ENCODE assay signal across 37 cellular contexts in genomic region chr19:54805665-54806515, GRCh38. TPM values are rescaled to one million over a fixed set of nuclear protein-coding genes. Genes with fewer than 3 reads are reported as not detected.
"Had no signal": no experiment of that assay in that cellular context is flagged by ENCODE, and none has a peak within 500 bp of the region (broad histone marks: within the 10 kb centered on the region; RNA-seq: fewer than 3 reads in every experiment).

No MANE protein-coding gene starts in this region.

- H3K4me1 Mint-ChIP-seq: activated B cell treated with CpG ODN at 0.5 μM for 24 hours; activated CD4-positive, alpha-beta T cell treated with anti-CD3 and anti-CD28 coated beads, Interleukin-2, amount 10 ng/mL, durations not matched to agents 24 days and 14 days; activated naive CD4-positive, alpha-beta T cell treated with anti-CD3 and anti-CD28 coated beads, Interleukin-2, amount 10 ng/mL, durations not matched to agents 7 days and 5 days; activated naive CD4-positive, alpha-beta T cell treated with anti-CD3 and anti-CD28 coated beads, Interleukin-2, amount 50 U/mL, for 24 hours; activated naive CD8-positive, alpha-beta T cell treated with anti-CD3 and anti-CD28 coated beads, Interleukin-2, amount 10 ng/mL, durations not matched to agents 7 days and 5 days; activated naive CD8-positive, alpha-beta T cell treated with anti-CD3 and anti-CD28 coated beads, Interleukin-2, amount 50 U/mL, for 24 hours; brain had no signal

- H3K4me3 ChIP-seq: ascending aorta had no signal

- H3K27ac Mint-ChIP-seq: activated B cell treated with CpG ODN at 0.5 μM for 24 hours; activated CD4-positive, alpha-beta memory T cell treated with anti-CD3 and anti-CD28 coated beads for 36 hours; activated CD4-positive, alpha-beta T cell treated with anti-CD3 and anti-CD28 coated beads, Interleukin-2, amount 10 ng/mL, durations not matched to agents 24 days and 14 days; activated CD8-positive, alpha-beta memory T cell treated with anti-CD3 and anti-CD28 coated beads, Interleukin-2, amount 10 ng/mL, durations not matched to agents 7 days and 5 days; activated CD8-positive, alpha-beta T cell treated with anti-CD3 and anti-CD28 coated beads for 36 hours; activated naive CD4-positive, alpha-beta T cell treated with anti-CD3 and anti-CD28 coated beads, Interleukin-2, amount 10 ng/mL, durations not matched to agents 7 days and 5 days; activated naive CD4-positive, alpha-beta T cell treated with anti-CD3 and anti-CD28 coated beads, Interleukin-2, amount 50 U/mL, for 24 hours; activated naive CD8-positive, alpha-beta T cell; activated naive CD8-positive, alpha-beta T cell treated with anti-CD3 and anti-CD28 coated beads, Interleukin-2, amount 10 ng/mL, durations not matched to agents 7 days and 5 days; activated naive CD8-positive, alpha-beta T cell treated with anti-CD3 and anti-CD28 coated beads, Interleukin-2, amount 50 U/mL, for 24 hours; activated T-helper 2 cell treated with anti-CD3 and anti-CD28 coated beads, Interferon-gamma antibody, Interleukin-2, Interleukin-4, amounts not matched to agents 10 μg/mL and 5 μg/mL and 100 μg/mL, durations not matched to agents 14 hours and 24 hours and 36 hours; brain; T-helper 1 cell treated with Interleukin-12 subunit alpha and Interleukin-12 subunit beta and Interleukin-4 antibody, amounts not matched to agents 30 μg/mL and 1 μg/mL, for 36 hours; T-helper 2 cell treated with Interferon-gamma antibody and Interleukin-4, amounts not matched to agents 5 μg/mL and 100 μg/mL, for 36 hours had no signal

- H3K9me3 ChIP-seq: ascending aorta had no signal

- H3K4me3 Mint-ChIP-seq: activated B cell treated with CpG ODN at 0.5 μM for 24 hours; activated CD4-positive, alpha-beta memory T cell treated with anti-CD3 and anti-CD28 coated beads for 36 hours; activated CD4-positive, alpha-beta T cell treated with anti-CD3 and anti-CD28 coated beads, Interleukin-2, amount 10 ng/mL, durations not matched to agents 24 days and 14 days; activated CD8-positive, alpha-beta memory T cell treated with anti-CD3 and anti-CD28 coated beads, Interleukin-2, amount 10 ng/mL, durations not matched to agents 7 days and 5 days; activated CD8-positive, alpha-beta T cell treated with anti-CD3 and anti-CD28 coated beads for 36 hours; activated naive CD4-positive, alpha-beta T cell treated with anti-CD3 and anti-CD28 coated beads, Interleukin-2, amount 10 ng/mL, durations not matched to agents 7 days and 5 days; activated naive CD4-positive, alpha-beta T cell treated with anti-CD3 and anti-CD28 coated beads, Interleukin-2, amount 50 U/mL, for 24 hours; activated naive CD8-positive, alpha-beta T cell; activated naive CD8-positive, alpha-beta T cell treated with anti-CD3 and anti-CD28 coated beads, Interleukin-2, amount 10 ng/mL, durations not matched to agents 7 days and 5 days; activated naive CD8-positive, alpha-beta T cell treated with anti-CD3 and anti-CD28 coated beads, Interleukin-2, amount 50 U/mL, for 24 hours; brain; T-helper 1 cell treated with Interleukin-12 subunit alpha and Interleukin-12 subunit beta and Interleukin-4 antibody, amounts not matched to agents 30 μg/mL and 1 μg/mL, for 36 hours; T-helper 2 cell treated with Interferon-gamma antibody and Interleukin-4, amounts not matched to agents 5 μg/mL and 100 μg/mL, for 36 hours had no signal

- H3K4me1 ChIP-seq: ascending aorta had no signal

- ATAC-seq: activated CD8-positive, alpha-beta memory T cell treated with anti-CD3 and anti-CD28 coated beads, Interleukin-2, amount 10 ng/mL, durations not matched to agents 7 days and 5 days; activated CD8-positive, alpha-beta T cell treated with anti-CD3 and anti-CD28 coated beads for 36 hours; activated naive CD8-positive, alpha-beta T cell treated with anti-CD3 and anti-CD28 coated beads, Interleukin-2, amount 50 U/mL, for 24 hours had no signal

- DNase-seq: activated B cell treated with CpG ODN at 0.5 μM for 24 hours; activated CD4-positive, alpha-beta memory T cell treated with anti-CD3 and anti-CD28 coated beads for 36 hours; activated CD4-positive, alpha-beta T cell treated with anti-CD3 and anti-CD28 coated beads for 4 hours; activated CD4-positive, alpha-beta T cell treated with anti-CD3 and anti-CD28 coated beads, Interleukin-2, amount 10 ng/mL, durations not matched to agents 24 days and 14 days; activated CD4-positive, alpha-beta T cell treated with anti-CD3 and anti-CD28 coated beads, Interleukin-2, amount 50 U/mL, for 1 hour; activated CD4-positive, alpha-beta T cell treated with anti-CD3 and anti-CD28 coated beads, Interleukin-2, amount 50 U/mL, for 4 hours; activated CD4-positive, CD25-positive, alpha-beta regulatory T cell treated with anti-CD3 and anti-CD28 coated beads, Interleukin-2, amount 50 U/mL, for 72 hours; activated CD8-positive, alpha-beta memory T cell treated with anti-CD3 and anti-CD28 coated beads, Interleukin-2, amount 10 ng/mL, durations not matched to agents 7 days and 5 days; activated CD8-positive, alpha-beta T cell treated with anti-CD3 and anti-CD28 coated beads for 36 hours; activated effector memory CD4-positive, alpha-beta T cell treated with Interleukin-2 at 50 U/mL for 16 hours; activated gamma-delta T cell; activated naive CD4-positive, alpha-beta T cell treated with anti-CD3 and anti-CD28 coated beads, Interleukin-2, amount 10 ng/mL, durations not matched to agents 7 days and 5 days; activated naive CD4-positive, alpha-beta T cell treated with Interleukin-2 at 50 U/mL for 16 hours; activated naive CD8-positive, alpha-beta T cell treated with anti-CD3 and anti-CD28 coated beads, Interleukin-2, amount 10 ng/mL, durations not matched to agents 7 days and 5 days; activated naive CD8-positive, alpha-beta T cell treated with anti-CD3 and anti-CD28 coated beads, Interleukin-2, amount 50 U/mL, for 24 hours; activated T-cell treated with anti-CD3 and anti-CD28 coated beads for 4 hours; activated T-cell treated with anti-CD3 and anti-CD28 coated beads, Interleukin-2, amount 50 U/mL, for 1 hour; activated T-cell treated with anti-CD3 and anti-CD28 coated beads, Interleukin-2, amount 50 U/mL, for 48 hours; amygdala; anterior cingulate cortex; central memory CD4-positive, alpha-beta T cell; SW 1271; T-helper 1 cell; T-helper 2 cell; T-helper 9 cell had no signal

- H3K27ac ChIP-seq: ascending aorta, VCaP had no signal

- H3K36me3 Mint-ChIP-seq: activated CD4-positive, alpha-beta memory T cell treated with anti-CD3 and anti-CD28 coated beads for 36 hours; activated CD8-positive, alpha-beta memory T cell treated with anti-CD3 and anti-CD28 coated beads, Interleukin-2, amount 10 ng/mL, durations not matched to agents 7 days and 5 days; activated naive CD4-positive, alpha-beta T cell treated with anti-CD3 and anti-CD28 coated beads, Interleukin-2, amount 10 ng/mL, durations not matched to agents 7 days and 5 days; activated naive CD4-positive, alpha-beta T cell treated with anti-CD3 and anti-CD28 coated beads, Interleukin-2, amount 50 U/mL, for 24 hours; activated naive CD8-positive, alpha-beta T cell; activated naive CD8-positive, alpha-beta T cell treated with anti-CD3 and anti-CD28 coated beads, Interleukin-2, amount 10 ng/mL, durations not matched to agents 7 days and 5 days; brain had no signal

- H3K27me3 ChIP-seq: ascending aorta had no signal

- H3K36me3 ChIP-seq: ascending aorta had no signal

- FAIRE-seq: TTC549 had no signal

- H3K9me3 Mint-ChIP-seq: activated B cell treated with CpG ODN at 0.5 μM for 24 hours; activated CD4-positive, alpha-beta memory T cell treated with anti-CD3 and anti-CD28 coated beads for 36 hours; activated CD8-positive, alpha-beta T cell treated with anti-CD3 and anti-CD28 coated beads for 36 hours; activated T-helper 2 cell treated with anti-CD3 and anti-CD28 coated beads, Interferon-gamma antibody, Interleukin-2, Interleukin-4, amounts not matched to agents 10 μg/mL and 5 μg/mL and 100 μg/mL, durations not matched to agents 14 hours and 24 hours and 36 hours; T-helper 2 cell treated with Interferon-gamma antibody and Interleukin-4, amounts not matched to agents 5 μg/mL and 100 μg/mL, for 36 hours had no signal

RNA-seq across cellular contexts. Expression of gene KIR2DL4, which starts 2.5 kb away (rescaled TPM):
- total RNA-seq: activated B cell treated with CpG ODN at 0.5 μM for 24 hours; activated CD4-positive, alpha-beta memory T cell treated with anti-CD3 and anti-CD28 coated beads for 36 hours; activated CD4-positive, alpha-beta T cell treated with anti-CD3 and anti-CD28 coated beads, Interleukin-2, amount 10 ng/mL, durations not matched to agents 24 days and 14 days; activated CD8-positive, alpha-beta T cell treated with anti-CD3 and anti-CD28 coated beads for 36 hours; activated naive CD8-positive, alpha-beta T cell treated with anti-CD3 and anti-CD28 coated beads, Interleukin-2, amount 10 ng/mL, durations not matched to agents 7 days and 5 days; activated T-helper 2 cell treated with anti-CD3 and anti-CD28 coated beads, Interferon-gamma antibody, Interleukin-2, Interleukin-4, amounts not matched to agents 10 μg/mL and 5 μg/mL and 100 μg/mL, durations not matched to agents 14 hours and 24 hours and 36 hours; ascending aorta; cardiac septum; cerebellum had no signal
- polyA plus RNA-seq: adipose tissue had no signal

RNA-seq across cellular contexts. Expression of gene KIR3DL1, which starts 10.4 kb away (rescaled TPM):
- total RNA-seq: activated B cell treated with CpG ODN at 0.5 μM for 24 hours; activated CD4-positive, alpha-beta memory T cell treated with anti-CD3 and anti-CD28 coated beads for 36 hours; activated CD4-positive, alpha-beta T cell treated with anti-CD3 and anti-CD28 coated beads, Interleukin-2, amount 10 ng/mL, durations not matched to agents 24 days and 14 days; activated T-helper 2 cell treated with anti-CD3 and anti-CD28 coated beads, Interferon-gamma antibody, Interleukin-2, Interleukin-4, amounts not matched to agents 10 μg/mL and 5 μg/mL and 100 μg/mL, durations not matched to agents 14 hours and 24 hours and 36 hours; ascending aorta; cardiac septum; cerebellum had no signal
- polyA plus RNA-seq: adipose tissue had no signal

RNA-seq across cellular contexts. Expression of gene KIR2DS4, which starts 26.6 kb away (rescaled TPM):
- total RNA-seq: activated B cell treated with CpG ODN at 0.5 μM for 24 hours; activated CD4-positive, alpha-beta memory T cell treated with anti-CD3 and anti-CD28 coated beads for 36 hours; activated CD4-positive, alpha-beta T cell treated with anti-CD3 and anti-CD28 coated beads, Interleukin-2, amount 10 ng/mL, durations not matched to agents 24 days and 14 days; activated T-helper 2 cell treated with anti-CD3 and anti-CD28 coated beads, Interferon-gamma antibody, Interleukin-2, Interleukin-4, amounts not matched to agents 10 μg/mL and 5 μg/mL and 100 μg/mL, durations not matched to agents 14 hours and 24 hours and 36 hours; ascending aorta; cardiac septum; cerebellum had no signal
- polyA plus RNA-seq: adipose tissue had no signal

RNA-seq across cellular contexts. Expression of gene KIR2DL1, which starts 36.3 kb away (rescaled TPM):
- total RNA-seq: activated B cell treated with CpG ODN at 0.5 μM for 24 hours; activated CD4-positive, alpha-beta memory T cell treated with anti-CD3 and anti-CD28 coated beads for 36 hours; activated CD4-positive, alpha-beta T cell treated with anti-CD3 and anti-CD28 coated beads, Interleukin-2, amount 10 ng/mL, durations not matched to agents 24 days and 14 days; activated CD8-positive, alpha-beta T cell treated with anti-CD3 and anti-CD28 coated beads for 36 hours; activated naive CD8-positive, alpha-beta T cell treated with anti-CD3 and anti-CD28 coated beads, Interleukin-2, amount 10 ng/mL, durations not matched to agents 7 days and 5 days; activated T-helper 2 cell treated with anti-CD3 and anti-CD28 coated beads, Interferon-gamma antibody, Interleukin-2, Interleukin-4, amounts not matched to agents 10 μg/mL and 5 μg/mL and 100 μg/mL, durations not matched to agents 14 hours and 24 hours and 36 hours; ascending aorta; cardiac septum; cerebellum had no signal
- polyA plus RNA-seq: adipose tissue had no signal

RNA-seq across cellular contexts. Expression of gene KIR3DL2, which starts 44.4 kb away (rescaled TPM):
- total RNA-seq: activated B cell treated with CpG ODN at 0.5 μM for 24 hours, ascending aorta, cardiac septum, cerebellum had no signal
